In genomic region chr16:50467943-50468748, GRCh38 we compare ENCODE assay signal across 7 cellular contexts.
DNase-seq lines count a peak whose midpoint lies in the region; ATAC-seq, FAIRE-seq and TF ChIP-seq lines count a peak whose summit lies in the region.

No MANE protein-coding gene starts in this region.

- H3K36me3 ChIP-seq in K562 (ENCODE audit: control insufficient read depth, insufficient read depth, low read length) (no peaks in the 10 kb centered on the region), mucosa of descending colon (ENCODE audit: low read depth) (no peaks in the 10 kb centered on the region)

- H3K9me3 ChIP-seq in K562 (replicated peaks; ENCODE audit: control insufficient read depth, insufficient read depth, low read depth, low read length) (no peaks in the 10 kb centered on the region; the same call in 1 of the 2 replicates), mucosa of descending colon (no peaks in the 10 kb centered on the region)

- no peak for TF ChIP-seq EP300 in K562 (IDR thresholded peaks at IDR 0.05; ENCODE audit: low read length)

- no peak for TF ChIP-seq POLR2A in K562 (conservative IDR thresholded peaks at IDR 0.05)

- H3K9ac ChIP-seq in K562 (ENCODE audit: insufficient read depth in 1 of 2, low read depth in 2 of 2, low read length in 2 of 2): peak overlapping the region in 1 of 2 experiments; percentile 77; a peak in 2 of 4 replicates

- H3K79me2 ChIP-seq in K562 (ENCODE audit: control insufficient read depth, insufficient read depth, low read length): no peaks in the 10 kb centered on the region

- no TSS peak for BruUV-seq in K562 (replicated peaks; lab: Mats Ljungman, UMichigan)

- H3K9me1 ChIP-seq in K562 (ENCODE audit: control insufficient read depth, insufficient read depth, low read length): no peaks in the 10 kb centered on the region

- H2AFZ ChIP-seq in K562 (ENCODE audit: low read depth, low read length): no peak overlapping the region

- H3K4me3 ChIP-seq in GM12864 (ENCODE audit: low read depth, low read length) (peak overlapping the region; percentile 25), K562 (peak overlapping the region; percentile 30; the same call in 1 of the 2 replicates), mucosa of descending colon (no peak overlapping the region)

- POLR2A ChIA-PET in K562 (lab: Yijun Ruan, JAX): no interaction called here

- 12% methylated on average over 21 of the region's 68 CpGs for WGBS in K562 (ENCODE audit: insufficient coverage, low coverage, missing lambda C conversion rate)

- H3K4me2 ChIP-seq in K562 (ENCODE audit: insufficient read depth, low read length): peak overlapping the region; percentile 32

- H4K20me1 ChIP-seq in K562 (replicated peaks; ENCODE audit: control insufficient read depth, insufficient read depth, low read length): 0 out of 2 replicates have a peak, but pooled peaks cover 4% of the 10 kb centered on the region

- TF ChIP-seq RAD21 in K562 (CRISPR knock-in tag; conservative IDR thresholded peaks at IDR 0.05 in 1 of 2, IDR thresholded peaks at IDR 0.05 in 1 of 2): no peak

- CTCF ChIA-PET in K562 (lab: Yijun Ruan, JAX; ENCODE audit: low intra/inter-chr PET ratio): interaction anchor here (0.6 kb wide), 1 partner anchor 962 kb away, joined by 3 read pairs; no protein-coding TSS in a partner anchor

- no peak for FAIRE-seq in K562 (lab: Jason Lieb, UNC)

- in situ Hi-C loops in K562 (cut with MboI): no loop called here

- ATAC-seq in K562 (peak; percentile 91), mucosa of descending colon (peak; percentile 53), GM21825 (IDR thresholded peaks at IDR 0.05; ENCODE audit: unreplicated experiment) (no peak)

- H3K27ac ChIP-seq in K562 (ENCODE audit: extremely low read depth, low read depth, low read length): no peak overlapping the region

- H3K27me3 ChIP-seq in K562 (ENCODE audit: control insufficient read depth in 2 of 2, insufficient read depth in 2 of 2, low read length in 2 of 2): peaks cover 19 to 50% of the 10 kb centered on the region in 2 experiments; a peak in 4 of 5 replicates

- no peak for DNase-seq in GM12864 (ENCODE audit: low read depth)
- peak; percentile 79 for DNase-seq in NCI-H146 (lab: John Stamatoyannopoulos, UW)
- DNase-seq in K562 (ENCODE audit: extremely low read depth in 1 of 4, low spot score in 3 of 4): peak; percentile 64 to 83 (median 78)
- DNase-seq in mucosa of descending colon: peak in 2 of 3 donors; percentile 10 to 32
- no peak for DNase-seq in COLO829 (ENCODE audit: low spot score)
- no peak for DNase-seq in MV-4-11 (lab: John Stamatoyannopoulos, UW)

- H3K4me1 ChIP-seq in K562 (replicated peaks in 1 of 2; ENCODE audit: control insufficient read depth in 2 of 2, insufficient read depth in 2 of 2, low read length in 2 of 2): peaks cover 3 to 10% of the 10 kb centered on the region in 2 experiments; a peak in 4 of 5 replicates
- H3K4me1 ChIP-seq in mucosa of descending colon (ENCODE audit: low read depth): no peaks in the 10 kb centered on the region

- no peak for TF ChIP-seq CTCF in GM12864 (IDR thresholded peaks at IDR 0.05; ENCODE audit: low read depth, low read length, missing control alignments)
- TF ChIP-seq CTCF in K562 (IDR thresholded peaks at IDR 0.05 in 2 of 3, conservative IDR thresholded peaks at IDR 0.05 in 1 of 3; ENCODE audit: insufficient read depth in 2 of 3, low read depth in 1 of 3, low read length in 3 of 3): no peak
- TF ChIP-seq CTCF in mucosa of descending colon (IDR thresholded peaks at IDR 0.05): no peak

- intact Hi-C loops in K562 (cut with micrococcal nuclease): no loop called here
- intact Hi-C loops in mucosa of descending colon (cut with DNase I, micrococcal nuclease): no loop called here

TF ChIP-seq in K562, 482 proteins besides CTCF, POLR2A, EP300 and RAD21 (continues in another document):
- no peak for TF ChIP-seq CREBBP (IDR thresholded peaks at IDR 0.05; ENCODE audit: low read depth, low read length)
- no peak for TF ChIP-seq KDM2B (CRISPR knock-in tag; IDR thresholded peaks at IDR 0.05)
- no peak for TF ChIP-seq HMG20A (CRISPR knock-in tag; conservative IDR thresholded peaks at IDR 0.05)
- TF ChIP-seq AFF1 (IDR thresholded peaks at IDR 0.05; ENCODE audit: low read depth in 1 of 2, partially characterized antibody in 2 of 2): no peak
- TF ChIP-seq EHMT2 (IDR thresholded peaks at IDR 0.05): no peak
- TF ChIP-seq ATF7 (IDR thresholded peaks at IDR 0.05): no peak
- TF ChIP-seq ZNF174 (CRISPR knock-in tag; IDR thresholded peaks at IDR 0.05): no peak
- peak in 1 of 2 experiments; percentile 49 for TF ChIP-seq E2F6 (IDR thresholded peaks at IDR 0.05; ENCODE audit: borderline replicate concordance in 1 of 2, extremely low read depth in 1 of 2, insufficient read depth in 1 of 2, insufficient read length in 1 of 2, low read depth in 1 of 2, low read length in 1 of 2, poor library complexity in 1 of 2, severe bottlenecking in 1 of 2)
- TF ChIP-seq ZBTB49 (CRISPR knock-in tag; IDR thresholded peaks at IDR 0.05; ENCODE audit: borderline replicate concordance): no peak
- no peak for TF ChIP-seq LCOR (CRISPR knock-in tag; IDR thresholded peaks at IDR 0.05)
- peak; percentile 90; the same call in 1 of the 2 replicates for TF ChIP-seq TCF7 (IDR thresholded peaks at IDR 0.05; ENCODE audit: borderline replicate concordance)
- no peak for TF ChIP-seq FOXM1 (IDR thresholded peaks at IDR 0.05; ENCODE audit: low read depth)
- TF ChIP-seq FOXM1 (CRISPR knock-in tag; IDR thresholded peaks at IDR 0.05; ENCODE audit: low read depth): no peak
- no peak for TF ChIP-seq RBM17 (IDR thresholded peaks at IDR 0.05; ENCODE audit: borderline replicate concordance, low read depth, low read length)
- TF ChIP-seq BACH1 (tag; IDR thresholded peaks at IDR 0.05): no peak
- TF ChIP-seq TCF3 (CRISPR knock-in tag; IDR thresholded peaks at IDR 0.05): no peak
- no peak for TF ChIP-seq TCFL5 (CRISPR knock-in tag; conservative IDR thresholded peaks at IDR 0.05)
- no peak for TF ChIP-seq GMEB1 (CRISPR knock-in tag; IDR thresholded peaks at IDR 0.05)

Comparison
In these comparisons a context has a peak if more than half of its experiments do, and no peak if none do; other contexts are left out.
1. DNase-seq: peak in NCI-H146 (single experiment), K562 (4 of 4) and mucosa of descending colon (2 of 3); none in GM12864 (single experiment), COLO829 (single experiment) and MV-4-11 (single experiment).